8 cellular contexts compared by ENCODE assay signal in the genomic region with DNA sequence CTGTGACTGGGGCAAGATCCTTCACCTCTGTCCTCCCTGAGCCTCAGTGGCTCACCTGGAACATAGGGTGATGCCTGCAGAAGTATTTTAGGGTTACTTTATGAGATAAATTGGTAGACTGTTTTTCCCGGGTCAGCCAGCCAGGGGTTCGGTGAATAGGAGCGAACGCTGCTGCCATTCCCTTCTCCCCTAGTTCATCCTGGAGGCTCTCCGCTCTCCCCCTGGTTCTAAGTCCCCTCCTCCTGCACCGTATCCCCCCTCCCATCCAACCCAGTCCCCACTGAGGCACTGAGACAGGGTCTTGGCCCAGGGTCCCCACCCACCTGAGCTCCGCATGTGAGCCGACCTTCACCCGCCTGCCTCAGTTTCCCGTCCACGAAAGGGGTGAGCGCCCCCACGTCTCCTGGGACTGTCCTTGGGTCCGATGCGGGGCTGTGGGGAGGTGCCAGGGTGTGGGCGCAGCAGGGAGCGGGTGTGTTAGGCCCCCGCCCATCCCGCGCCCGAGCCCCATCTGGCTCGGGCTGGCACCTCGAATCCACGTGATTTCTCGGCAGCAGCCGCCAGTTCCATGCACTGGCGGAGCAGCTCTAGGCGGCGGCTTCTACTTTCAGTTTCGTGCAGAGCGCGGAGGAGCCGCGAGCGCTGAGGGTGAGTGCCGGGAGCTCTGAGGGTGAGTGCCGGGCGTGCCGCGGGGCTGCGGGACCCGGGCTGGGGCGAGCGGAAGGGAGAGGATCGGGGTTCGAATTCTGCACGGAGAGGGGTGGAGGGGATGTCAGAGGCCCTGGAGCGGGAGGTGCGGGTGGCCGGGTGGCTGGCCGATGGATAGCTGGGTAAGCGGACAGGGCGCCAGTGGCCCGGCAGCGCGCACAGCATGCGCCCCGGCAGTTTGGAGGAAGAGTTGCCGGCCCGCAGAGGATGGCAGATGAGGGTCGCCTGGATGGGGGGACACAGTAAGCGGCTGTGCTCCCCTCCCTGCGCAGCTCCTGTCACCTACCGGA. TPM values are rescaled to one million over a fixed set of nuclear protein-coding genes. Genes with fewer than 3 reads are reported as not detected.
DNase-seq lines count a peak whose midpoint lies in the region; ATAC-seq and TF ChIP-seq lines count a peak whose summit lies in the region.

A gene with protein sequence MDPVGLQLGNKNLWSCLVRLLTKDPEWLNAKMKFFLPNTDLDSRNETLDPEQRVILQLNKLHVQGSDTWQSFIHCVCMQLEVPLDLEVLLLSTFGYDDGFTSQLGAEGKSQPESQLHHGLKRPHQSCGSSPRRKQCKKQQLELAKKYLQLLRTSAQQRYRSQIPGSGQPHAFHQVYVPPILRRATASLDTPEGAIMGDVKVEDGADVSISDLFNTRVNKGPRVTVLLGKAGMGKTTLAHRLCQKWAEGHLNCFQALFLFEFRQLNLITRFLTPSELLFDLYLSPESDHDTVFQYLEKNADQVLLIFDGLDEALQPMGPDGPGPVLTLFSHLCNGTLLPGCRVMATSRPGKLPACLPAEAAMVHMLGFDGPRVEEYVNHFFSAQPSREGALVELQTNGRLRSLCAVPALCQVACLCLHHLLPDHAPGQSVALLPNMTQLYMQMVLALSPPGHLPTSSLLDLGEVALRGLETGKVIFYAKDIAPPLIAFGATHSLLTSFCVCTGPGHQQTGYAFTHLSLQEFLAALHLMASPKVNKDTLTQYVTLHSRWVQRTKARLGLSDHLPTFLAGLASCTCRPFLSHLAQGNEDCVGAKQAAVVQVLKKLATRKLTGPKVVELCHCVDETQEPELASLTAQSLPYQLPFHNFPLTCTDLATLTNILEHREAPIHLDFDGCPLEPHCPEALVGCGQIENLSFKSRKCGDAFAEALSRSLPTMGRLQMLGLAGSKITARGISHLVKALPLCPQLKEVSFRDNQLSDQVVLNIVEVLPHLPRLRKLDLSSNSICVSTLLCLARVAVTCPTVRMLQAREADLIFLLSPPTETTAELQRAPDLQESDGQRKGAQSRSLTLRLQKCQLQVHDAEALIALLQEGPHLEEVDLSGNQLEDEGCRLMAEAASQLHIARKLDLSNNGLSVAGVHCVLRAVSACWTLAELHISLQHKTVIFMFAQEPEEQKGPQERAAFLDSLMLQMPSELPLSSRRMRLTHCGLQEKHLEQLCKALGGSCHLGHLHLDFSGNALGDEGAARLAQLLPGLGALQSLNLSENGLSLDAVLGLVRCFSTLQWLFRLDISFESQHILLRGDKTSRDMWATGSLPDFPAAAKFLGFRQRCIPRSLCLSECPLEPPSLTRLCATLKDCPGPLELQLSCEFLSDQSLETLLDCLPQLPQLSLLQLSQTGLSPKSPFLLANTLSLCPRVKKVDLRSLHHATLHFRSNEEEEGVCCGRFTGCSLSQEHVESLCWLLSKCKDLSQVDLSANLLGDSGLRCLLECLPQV (N-terminal part only) (plus strand): TSS at position 610 of the 998 bp plus-strand sequence. CDS start 31,156 bp downstream, outside the sequence.

- ATAC-seq in aorta (ENCODE audit: low FRiP score), result peak; percentile 93

- no peaks in the 10 kb centered on the region for H3K36me3 ChIP-seq in ascending aorta
- no peaks in the 10 kb centered on the region for H3K36me3 ChIP-seq in aorta (ENCODE audit: control insufficient read depth in 1 of 2, insufficient read depth in 2 of 2, low read length in 1 of 2)

- no peaks in the 10 kb centered on the region for H3K9me3 Mint-ChIP-seq in HFFc6

- intact Hi-C loops in ascending aorta (cut with DNase I) (loop anchor here (2.0 kb wide), 1 partner anchor 56 kb away; a partner anchor contains a TSS), aorta (cut with DNase I) (loop anchor here in 1 of 2 donors (5.0 kb wide), 1 partner anchor 57 kb away; a partner anchor contains a TSS)

- DNase-seq in GM12864 (ENCODE audit: low read depth), result no peak
- peak; percentile 77 for DNase-seq in HFFc6
- peak; percentile 18 for DNase-seq in NCI-H1092 (lab: John Stamatoyannopoulos, UW)
- peak; percentile 82 for DNase-seq in T-helper 22 cell (ENCODE audit: low read depth)
- peak; percentile 72 to 92 for DNase-seq in ascending aorta (ENCODE audit: low spot score in 2 of 2)
- DNase-seq in hepatic stellate cell (ENCODE audit: low spot score), result peak; percentile 92
- peak; percentile 87 for DNase-seq in retina
- peak; percentile 94 to 96 for DNase-seq in aorta

- peak within 1 kb of the TSS; percentile 98 for H3K4me3 Mint-ChIP-seq in HFFc6

- H3K4me3 ChIP-seq in GM12864 (ENCODE audit: low read depth, low read length) (peak within 1 kb of the TSS; percentile 72), ascending aorta (peak within 1 kb of the TSS; percentile 69 to 95), aorta (ENCODE audit: low read length in 2 of 2) (peak within 1 kb of the TSS; percentile 69 to 77)

- H3K27ac Mint-ChIP-seq in HFFc6, result peak within 1 kb of the TSS; percentile 96

- H3K9me3 ChIP-seq in ascending aorta (no peaks in the 10 kb centered on the region), aorta (ENCODE audit: control insufficient read depth, low read length) (no peaks in the 10 kb centered on the region)

- H3K4me1 ChIP-seq in ascending aorta (peaks cover 0 to 16% of the 10 kb centered on the region in 2 donors), aorta (ENCODE audit: control insufficient read depth in 1 of 2, insufficient read depth in 2 of 2, low read length in 2 of 2) (no peaks in the 10 kb centered on the region)

- H3K36me3 Mint-ChIP-seq in HFFc6 (ENCODE audit: low read depth), result peaks cover 22% of the 10 kb centered on the region

- TF ChIP-seq CTCF in GM12864 (IDR thresholded peaks at IDR 0.05; ENCODE audit: low read depth, low read length, missing control alignments), result no peak
- TF ChIP-seq CTCF in HFFc6 (IDR thresholded peaks at IDR 0.05), result no peak; the same call in 1 of the 2 replicates
- no peak for TF ChIP-seq CTCF in ascending aorta (IDR thresholded peaks at IDR 0.05)

- H3K27me3 Mint-ChIP-seq in HFFc6 (ENCODE audit: insufficient read depth), result peaks cover 5% of the 10 kb centered on the region; the same call in 1 of the 2 replicates

- H3K27ac ChIP-seq in ascending aorta (peak within 1 kb of the TSS; percentile 81 to 87), aorta (ENCODE audit: low read depth in 1 of 2, low read length in 2 of 2) (peak within 1 kb of the TSS in 1 of 2 donors; percentile 57)

- WGBS in aorta, 2 donors, result 4% methylated on average over 57 to 64 of the region's 64 CpGs

- peaks cover 81% of the 10 kb centered on the region for H3K4me1 Mint-ChIP-seq in HFFc6 (ENCODE audit: low read depth)

- H3K27me3 ChIP-seq in ascending aorta, result no peaks in the 10 kb centered on the region
- no peaks in the 10 kb centered on the region for H3K27me3 ChIP-seq in aorta (ENCODE audit: control insufficient read depth in 1 of 2, insufficient read depth in 2 of 2, low read length in 1 of 2)

RNA-seq across cellular contexts. Expression of the gene that starts here (rescaled TPM):
- total RNA-seq in HFFc6 (2021; fragmentation: NEBNext Ultra II Directional; extraction: Animal tissue kit (Norgen Biotek cat#: 25700)), result 10 to 100 TPM; 18.2 to 26.2 (median 21.7) TPM
- total RNA-seq in ascending aorta, result 46.7 TPM
- 10 to 100 TPM; 49.3 to 82.9 TPM for total RNA-seq in aorta
- polyA plus RNA-seq in aorta, result 10 to 100 TPM in 1 of 2 donors, 1 to 10 TPM in 1; 4.9 to 22.6 TPM
